Comparison of ENCODE assay signal across 26 cellular contexts in the genomic region with DNA sequence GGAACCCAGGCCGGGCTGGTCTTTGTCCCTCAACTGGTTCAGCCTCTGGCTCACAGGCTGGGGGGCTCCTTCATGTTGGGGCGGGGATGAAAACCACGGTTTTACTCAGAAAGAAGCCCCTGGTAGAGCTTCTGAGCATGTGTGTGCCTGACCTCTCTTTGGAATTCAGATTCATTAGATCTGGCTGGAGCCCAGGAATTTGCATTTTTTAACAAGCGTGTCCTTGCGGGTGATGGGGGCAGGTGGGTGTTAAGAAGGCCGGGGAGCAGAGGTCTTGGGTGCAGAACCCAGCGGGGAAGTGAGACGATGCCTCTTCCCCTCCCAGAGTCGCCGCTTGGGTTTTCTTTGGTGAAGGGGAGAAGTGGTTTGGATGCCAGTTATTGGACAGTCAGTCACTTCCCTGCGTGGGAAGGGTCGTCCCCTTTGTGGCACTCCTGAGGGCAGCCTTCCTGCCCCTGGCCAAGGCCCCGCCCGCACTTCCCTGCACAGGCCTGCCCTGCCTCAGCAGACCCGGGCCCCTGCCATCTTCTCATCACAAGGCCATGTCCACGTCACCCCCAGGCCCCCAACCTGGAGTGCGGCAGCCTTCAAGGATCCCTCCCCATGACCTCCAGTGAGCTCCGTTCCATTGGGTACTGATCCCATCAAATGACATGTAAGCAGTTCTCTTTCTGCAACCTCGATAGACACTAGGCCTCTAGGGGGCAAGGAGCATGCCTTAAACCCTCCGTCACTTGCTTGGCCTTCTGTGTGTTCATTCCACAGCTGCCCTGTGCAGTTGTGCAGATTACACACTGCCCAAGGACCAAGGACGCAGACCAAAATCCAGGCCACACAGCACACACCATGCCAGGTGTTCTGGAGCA.
DNase-seq lines count a peak whose midpoint lies in the region; ATAC-seq, FAIRE-seq and TF ChIP-seq lines count a peak whose summit lies in the region.
"Had no signal": no experiment of that assay in that cellular context is flagged by ENCODE, and none has a peak within 500 bp of the region (broad histone marks: within the 10 kb centered on the region; RNA-seq: fewer than 3 reads in every experiment).

No MANE protein-coding gene starts in this region.

- ATAC-seq in GM18873 (IDR thresholded peaks at IDR 0.05; ENCODE audit: low FRiP score, unreplicated experiment), result no peak
- ATAC-seq: activated CD8-positive, alpha-beta T cell treated with anti-CD3 and anti-CD28 coated beads for 36 hours; heart right ventricle had no signal

- H3K27me3 Mint-ChIP-seq in progenitor cell of endocrine pancreas, result no peaks in the 10 kb centered on the region
- H3K27me3 Mint-ChIP-seq: activated CD8-positive, alpha-beta T cell treated with anti-CD3 and anti-CD28 coated beads for 36 hours had no signal

- no peak for FAIRE-seq in D721Med (lab: Jason Lieb, UNC)
- FAIRE-seq: A204.1 had no signal

- H3K4me1 ChIP-seq in BLaER1, result peaks cover 100% of the 10 kb centered on the region
- peaks cover 67% of the 10 kb centered on the region for H3K4me1 ChIP-seq in SJCRH30

- peaks cover 11% of the 10 kb centered on the region for H3K4me1 Mint-ChIP-seq in progenitor cell of endocrine pancreas (ENCODE audit: low read depth)
- H3K4me1 Mint-ChIP-seq: memory B cell, naive B cell had no signal

- TF ChIP-seq CTCF in dorsolateral prefrontal cortex (IDR thresholded peaks at IDR 0.05 in 54 of 56, conservative IDR thresholded peaks at IDR 0.05 in 2 of 56; ENCODE audit: low read depth in 1 of 56, partially characterized antibody in 56 of 56) (peak in 1 of 56 donors; percentile 8), progenitor cell of endocrine pancreas (IDR thresholded peaks at IDR 0.05; ENCODE audit: unreplicated experiment) (peak; percentile 14), D721Med (IDR thresholded peaks at IDR 0.05; ENCODE audit: insufficient read depth, missing control alignments) (no peak)

- H3K9me3 ChIP-seq in BLaER1 (no peaks in the 10 kb centered on the region), SJCRH30 (replicated peaks) (no peaks in the 10 kb centered on the region)
- H3K9me3 ChIP-seq: heart right ventricle, thyroid gland had no signal

- peak overlapping the region; percentile 91 for H3K4me2 ChIP-seq in BLaER1

- H3K36me3 ChIP-seq in BLaER1 (no peaks in the 10 kb centered on the region), SJCRH30 (no peaks in the 10 kb centered on the region)
- H3K36me3 ChIP-seq: cardiac muscle cell, heart right ventricle, thyroid gland had no signal

- DNase-seq in SJCRH30 (peak; percentile 83 to 86), dorsolateral prefrontal cortex (no peak), progenitor cell of endocrine pancreas (ENCODE audit: low spot score, unreplicated experiment) (no peak), SHP77 (lab: John Stamatoyannopoulos, UW) (no peak), D721Med (ENCODE audit: insufficient read length, low spot score) (no peak), posterior cingulate gyrus (no peak)
- DNase-seq: activated CD8-positive, alpha-beta T cell treated with anti-CD3 and anti-CD28 coated beads for 36 hours; activated effector memory CD4-positive, alpha-beta T cell treated with anti-CD3 and anti-CD28 coated beads, Interleukin-2, amount 50 U/mL, for 16 hours; activated T-cell treated with anti-CD3 and anti-CD28 coated beads for 4 hours; heart right ventricle; left colon; naive B cell; NCI-H1417; NCI-H2081 treated with DMSO at 0.1 percent for 48 hours; NK-92 treated with Interleukin-12 subunit alpha and Interleukin-12 subunit beta, amount 100 ng/mL, for 24 hours; stimulated activated CD4-positive, alpha-beta T cell treated with anti-CD3 and anti-CD28 coated beads, Interleukin-2, amount 100 ng/mL, for 48 hours; stimulated activated naive CD4-positive, alpha-beta T cell; T-helper 9 cell; thyroid gland had no signal

- H4K20me1 ChIP-seq in BLaER1, result no peaks in the 10 kb centered on the region

- no peaks in the 10 kb centered on the region for H3K36me3 Mint-ChIP-seq in progenitor cell of endocrine pancreas (ENCODE audit: insufficient read depth)
- H3K36me3 Mint-ChIP-seq: memory B cell, naive B cell had no signal

- H3K27ac Mint-ChIP-seq in progenitor cell of endocrine pancreas, result no peak overlapping the region
- H3K27ac Mint-ChIP-seq: activated CD8-positive, alpha-beta T cell treated with anti-CD3 and anti-CD28 coated beads for 36 hours; memory B cell had no signal

- no peak overlapping the region for H3K4me3 ChIP-seq in BLaER1
- H3K4me3 ChIP-seq in SJCRH30, result 0 out of 2 replicates have a peak overlapping the region, but pooled peaks have one; percentile 4
- no peak overlapping the region for H3K4me3 ChIP-seq in dorsolateral prefrontal cortex
- H3K4me3 ChIP-seq: cardiac muscle cell, heart right ventricle, skin epidermis, thyroid gland had no signal

- H3K27ac ChIP-seq in BLaER1 (peak overlapping the region; percentile 68), SJCRH30 (peak overlapping the region; percentile 94), dorsolateral prefrontal cortex (peak overlapping the region in 51 of 59 donors; percentile 10 to 98 (median 92))
- H3K27ac ChIP-seq: cardiac muscle cell, epithelial cell of prostate, skin epidermis, thyroid gland had no signal

- peak overlapping the region; percentile 45; the same call in 1 of the 2 replicates for H3K9ac ChIP-seq in BLaER1

- H3K27me3 ChIP-seq in BLaER1 (no peaks in the 10 kb centered on the region), SJCRH30 (no peaks in the 10 kb centered on the region), dorsolateral prefrontal cortex (no peaks in the 10 kb centered on the region)
- H3K27me3 ChIP-seq: cardiac muscle cell, heart right ventricle, thyroid gland had no signal

- H3K9me3 Mint-ChIP-seq in progenitor cell of endocrine pancreas (ENCODE audit: low read depth), result no peaks in the 10 kb centered on the region
- H3K9me3 Mint-ChIP-seq: activated CD8-positive, alpha-beta T cell treated with anti-CD3 and anti-CD28 coated beads for 36 hours; memory B cell; naive B cell had no signal

- intact Hi-C loops in dorsolateral prefrontal cortex (cut with DNase I), result no loop called here
- intact Hi-C loops in posterior cingulate gyrus (cut with DNase I), result no loop called here

- no peak overlapping the region for H3K4me3 Mint-ChIP-seq in progenitor cell of endocrine pancreas (ENCODE audit: low read depth)
- H3K4me3 Mint-ChIP-seq: activated CD8-positive, alpha-beta T cell treated with anti-CD3 and anti-CD28 coated beads for 36 hours; memory B cell had no signal

Comparison
In these comparisons a context has a peak if more than half of its experiments do, and no peak if none do; other contexts are left out.
1. DNase-seq: peak in SJCRH30 (2 of 2); none in dorsolateral prefrontal cortex (0 of 10), progenitor cell of endocrine pancreas (single experiment), SHP77 (0 of 2), D721Med (single experiment) and posterior cingulate gyrus (0 of 10).
2. Peak in every context shown above with its lines, with median percentiles within 50 percentile points of each other: H3K27ac ChIP-seq.